Comparison of ENCODE assay signal across 26 cellular contexts in genomic region chr6:28764761-28765282, GRCh38.
DNase-seq lines count a peak whose midpoint lies in the region; ATAC-seq and TF ChIP-seq lines count a peak whose summit lies in the region.
"Had no signal": no experiment of that assay in that cellular context is flagged by ENCODE, and none has a peak within 500 bp of the region (broad histone marks: within the 10 kb centered on the region; RNA-seq: fewer than 3 reads in every experiment).

No MANE protein-coding gene starts in this region.

- H3K4me3 Mint-ChIP-seq in activated T-cell treated with anti-CD3 and anti-CD28 coated beads, Interleukin-2, amount 50 U/mL, for 72 hours, result no peak overlapping the region
- peak overlapping the region; percentile 53 for H3K4me3 Mint-ChIP-seq in progenitor cell of endocrine pancreas (ENCODE audit: low read depth)
- H3K4me3 Mint-ChIP-seq: activated CD8-positive, alpha-beta T cell treated with anti-CD3 and anti-CD28 coated beads for 36 hours had no signal

- peaks cover 5 to 8% of the 10 kb centered on the region in 2 donors for H3K9me3 Mint-ChIP-seq in activated T-cell treated with anti-CD3 and anti-CD28 coated beads, Interleukin-2, amount 50 U/mL, for 72 hours
- no peaks in the 10 kb centered on the region for H3K9me3 Mint-ChIP-seq in progenitor cell of endocrine pancreas (ENCODE audit: low read depth)
- H3K9me3 Mint-ChIP-seq: activated CD8-positive, alpha-beta T cell treated with anti-CD3 and anti-CD28 coated beads for 36 hours had no signal

- peak overlapping the region; percentile 35 for H3K27ac Mint-ChIP-seq in activated T-cell treated with anti-CD3 and anti-CD28 coated beads, Interleukin-2, amount 50 U/mL, for 72 hours
- no peak overlapping the region for H3K27ac Mint-ChIP-seq in progenitor cell of endocrine pancreas
- H3K27ac Mint-ChIP-seq: activated CD8-positive, alpha-beta T cell treated with anti-CD3 and anti-CD28 coated beads for 36 hours had no signal

- H3K27me3 Mint-ChIP-seq in activated T-cell treated with anti-CD3 and anti-CD28 coated beads, Interleukin-2, amount 50 U/mL, for 72 hours (ENCODE audit: low read depth), result peaks cover 80% of the 10 kb centered on the region
- peaks cover 89% of the 10 kb centered on the region for H3K27me3 Mint-ChIP-seq in progenitor cell of endocrine pancreas

- no peak overlapping the region for H3K9ac ChIP-seq in NT2/D1 (ENCODE audit: insufficient read length, low read depth)

- no peak for TF ChIP-seq POLR2A in esophagus muscularis mucosa (IDR thresholded peaks at IDR 0.05; ENCODE audit: low read depth)

- peaks cover 8 to 9% of the 10 kb centered on the region in 2 donors for H3K36me3 Mint-ChIP-seq in activated T-cell treated with anti-CD3 and anti-CD28 coated beads, Interleukin-2, amount 50 U/mL, for 72 hours (ENCODE audit: insufficient read depth in 2 of 2)
- no peaks in the 10 kb centered on the region for H3K36me3 Mint-ChIP-seq in progenitor cell of endocrine pancreas (ENCODE audit: insufficient read depth)

- intact Hi-C loops in esophagus muscularis mucosa (cut with DNase I), result no loop called here

- peaks cover 6% of the 10 kb centered on the region for H3K4me1 Mint-ChIP-seq in activated T-cell treated with anti-CD3 and anti-CD28 coated beads, Interleukin-2, amount 50 U/mL, for 72 hours (ENCODE audit: low read depth)
- peaks cover 15% of the 10 kb centered on the region for H3K4me1 Mint-ChIP-seq in progenitor cell of endocrine pancreas (ENCODE audit: low read depth)

- WGBS in esophagus muscularis mucosa, result 20% methylated on average over 15 of the region's 15 CpGs

- no peak overlapping the region for H3K27ac ChIP-seq in esophagus muscularis mucosa (replicated peaks in 1 of 4)
- H3K27ac ChIP-seq: ovary, right atrium auricular region, stomach, tibial nerve had no signal

- H3K4me1 ChIP-seq in NT2/D1 (ENCODE audit: insufficient read depth, insufficient read length) (peaks cover 2% of the 10 kb centered on the region), esophagus muscularis mucosa (peaks cover 0 to 11% (median 0%) of the 10 kb centered on the region in 4 donors)
- H3K4me1 ChIP-seq: BE2C, right atrium auricular region had no signal

- no peak for DNase-seq in activated T-cell treated with anti-CD3 and anti-CD28 coated beads, Interleukin-2, amount 50 U/mL, for 72 hours
- DNase-seq in activated T-cell treated with anti-CD3 and anti-CD28 coated beads for 4 hours, result no peak
- DNase-seq in NT2/D1 (ENCODE audit: low read depth, low spot score), result no peak
- peak; percentile 70 for DNase-seq in esophagus muscularis mucosa (ENCODE audit: extremely low spot score)
- DNase-seq in progenitor cell of endocrine pancreas (ENCODE audit: low spot score, unreplicated experiment), result no peak
- DNase-seq in NCI-H2196 (lab: John Stamatoyannopoulos, UW; ENCODE audit: unreplicated experiment), result no peak
- no peak for DNase-seq in midbrain (lab: John Stamatoyannopoulos, UW)
- DNase-seq: activated CD4-positive, CD25-positive, alpha-beta regulatory T cell treated with anti-CD3 and anti-CD28 coated beads, Interleukin-2, amount 50 U/mL, for 72 hours; activated CD8-positive, alpha-beta T cell treated with anti-CD3 and anti-CD28 coated beads for 36 hours; activated naive CD4-positive, alpha-beta T cell; anterior cingulate cortex; BE2C; foreskin melanocyte; hypothalamus; IMR-90; mesenchymal stem cell; MG63; naive thymus-derived CD8-positive, alpha-beta T cell; NCI-H1436; NCI-H526; ovary; stimulated activated CD4-positive, alpha-beta T cell treated with anti-CD3 and anti-CD28 coated beads, Interleukin-12 subunit alpha, Interleukin-12 subunit beta, amount 100 ng/mL, for 4 hours; stomach had no signal

- H3K36me3 ChIP-seq in NT2/D1 (ENCODE audit: insufficient read depth, insufficient read length, low read length) (no peaks in the 10 kb centered on the region), esophagus muscularis mucosa (no peaks in the 10 kb centered on the region)
- H3K36me3 ChIP-seq: BE2C, MG63, ovary, right atrium auricular region, stomach, tibial nerve had no signal

- H3K27me3 ChIP-seq in NT2/D1 (ENCODE audit: insufficient read depth, insufficient read length), result peaks cover 69% of the 10 kb centered on the region
- peaks cover 0 to 93% (median 47%) of the 10 kb centered on the region in 4 donors for H3K27me3 ChIP-seq in esophagus muscularis mucosa
- H3K27me3 ChIP-seq: MG63, ovary had no signal

- TF ChIP-seq CTCF in esophagus muscularis mucosa (IDR thresholded peaks at IDR 0.05) (no peak), progenitor cell of endocrine pancreas (IDR thresholded peaks at IDR 0.05; ENCODE audit: unreplicated experiment) (no peak)

- peak overlapping the region; percentile 18 for H3K4me3 ChIP-seq in NT2/D1 (ENCODE audit: insufficient read length, low read depth)
- H3K4me3 ChIP-seq in esophagus muscularis mucosa, result no peak overlapping the region
- H3K4me3 ChIP-seq: MG63, ovary, right atrium auricular region, stomach, tibial nerve had no signal

- H3K9me3 ChIP-seq in NT2/D1 (ENCODE audit: insufficient read depth, low read length) (no peaks in the 10 kb centered on the region), esophagus muscularis mucosa (peaks cover 0 to 19% (median 0%) of the 10 kb centered on the region in 4 donors)
- H3K9me3 ChIP-seq: BE2C, MG63 had no signal

- no peak for TF ChIP-seq EP300 in esophagus muscularis mucosa (IDR thresholded peaks at IDR 0.05)

- no peak for ATAC-seq in activated T-cell treated with anti-CD3 and anti-CD28 coated beads, Interleukin-2, amount 50 U/mL, for 72 hours (replicated peaks in 1 of 2)
- ATAC-seq in GM19328 (IDR thresholded peaks at IDR 0.05; ENCODE audit: unreplicated experiment), result no peak
- ATAC-seq: activated CD8-positive, alpha-beta T cell treated with anti-CD3 and anti-CD28 coated beads for 36 hours; naive thymus-derived CD8-positive, alpha-beta T cell had no signal
